Comparison of ENCODE assay signal across 30 cellular contexts in genomic region chr9:114209151-114209550, GRCh38.
"Had no signal": no experiment of that assay in that cellular context is flagged by ENCODE, and none has a peak within 500 bp of the region (broad histone marks: within the 10 kb centered on the region; RNA-seq: fewer than 3 reads in every experiment).

No MANE protein-coding gene starts in this region.

- H3K36me3 Mint-ChIP-seq: activated naive CD8-positive, alpha-beta T cell had no signal

- H3K27me3 Mint-ChIP-seq: activated CD4-positive, alpha-beta memory T cell treated with anti-CD3 and anti-CD28 coated beads, Interleukin-2, amount 10 ng/mL, durations not matched to agents 7 days and 5 days; activated CD4-positive, alpha-beta T cell treated with anti-CD3 and anti-CD28 coated beads for 36 hours; activated CD4-positive, alpha-beta T cell treated with anti-CD3 and anti-CD28 coated beads, Interleukin-2, amount 10 ng/mL, durations not matched to agents 7 days and 5 days; activated naive CD8-positive, alpha-beta T cell; activated T-helper 17 cell treated with anti-CD3 and anti-CD28 coated beads, Interleukin-2, amount 50 U/mL, for 72 hours; dendritic cell treated with granulocyte-macrophage colony-stimulating factor and Interleukin-4, amounts not matched to agents 40 ng/mL and 50 ng/mL, for 4 days had no signal

- ATAC-seq: activated CD4-positive, alpha-beta T cell treated with anti-CD3 and anti-CD28 coated beads for 36 hours; activated T-cell treated with anti-CD3 and anti-CD28 coated beads, Interleukin-2, amount 50 U/mL, for 4 hours; activated T-helper 17 cell treated with anti-CD3 and anti-CD28 coated beads, Interleukin-2, amount 50 U/mL, for 72 hours; esophagus mucosa had no signal

- H3K4me3 Mint-ChIP-seq: activated CD4-positive, alpha-beta memory T cell treated with anti-CD3 and anti-CD28 coated beads, Interleukin-2, amount 10 ng/mL, durations not matched to agents 7 days and 5 days; activated CD4-positive, alpha-beta T cell treated with anti-CD3 and anti-CD28 coated beads for 36 hours; activated CD4-positive, alpha-beta T cell treated with anti-CD3 and anti-CD28 coated beads, Interleukin-2, amount 10 ng/mL, durations not matched to agents 7 days and 5 days; activated naive CD8-positive, alpha-beta T cell; activated T-cell treated with anti-CD3 and anti-CD28 coated beads, Interleukin-2, amount 50 U/mL, for 4 hours; activated T-helper 17 cell treated with anti-CD3 and anti-CD28 coated beads, Interleukin-2, amount 50 U/mL, for 72 hours; central memory CD8-positive, alpha-beta T cell; dendritic cell treated with granulocyte-macrophage colony-stimulating factor and Interleukin-4, amounts not matched to agents 40 ng/mL and 50 ng/mL, for 4 days; endodermal cell had no signal

- DNase-seq: activated CD4-positive, alpha-beta memory T cell treated with anti-CD3 and anti-CD28 coated beads, Interleukin-2, amount 10 ng/mL, durations not matched to agents 7 days and 5 days; activated CD4-positive, alpha-beta T cell treated with anti-CD3 and anti-CD28 coated beads for 36 hours; activated CD4-positive, alpha-beta T cell treated with anti-CD3 and anti-CD28 coated beads, Interleukin-2, amount 10 ng/mL, durations not matched to agents 7 days and 5 days; activated CD4-positive, alpha-beta T cell treated with anti-CD3 and anti-CD28 coated beads, Interleukin-2, amount 50 U/mL, for 4 hours; activated CD4-positive, CD25-positive, alpha-beta regulatory T cell; activated CD4-positive, CD25-positive, alpha-beta regulatory T cell treated with anti-CD3 and anti-CD28 coated beads, Interleukin-2, amount 50 U/mL, for 72 hours; activated CD8-positive, alpha-beta memory T cell treated with anti-CD3 and anti-CD28 coated beads, Interleukin-2, amount 50 U/mL, for 48 hours; activated effector memory CD4-positive, alpha-beta T cell treated with Interleukin-2 at 50 U/mL for 16 hours; activated gamma-delta T cell treated with Interleukin-2 at 50 U/mL for 16 hours; activated naive CD4-positive, alpha-beta T cell treated with anti-CD3 and anti-CD28 coated beads, Interleukin-2, amount 50 U/mL, for 16 hours; activated naive CD4-positive, alpha-beta T cell treated with Interleukin-2 at 50 U/mL for 16 hours; activated T-cell treated with anti-CD3 and anti-CD28 coated beads for 4 hours; activated T-cell treated with anti-CD3 and anti-CD28 coated beads, Interleukin-2, amount 50 U/mL, for 4 hours; amniotic stem cell; anterior cingulate cortex; brain microvascular endothelial cell; dorsolateral prefrontal cortex; effector memory CD4-positive, alpha-beta T cell; endodermal cell; foreskin fibroblast; T-helper 2 cell had no signal

- H3K9me3 Mint-ChIP-seq: activated CD4-positive, alpha-beta memory T cell treated with anti-CD3 and anti-CD28 coated beads, Interleukin-2, amount 10 ng/mL, durations not matched to agents 7 days and 5 days; activated CD4-positive, alpha-beta T cell treated with anti-CD3 and anti-CD28 coated beads, Interleukin-2, amount 10 ng/mL, durations not matched to agents 7 days and 5 days; activated T-cell treated with anti-CD3 and anti-CD28 coated beads, Interleukin-2, amount 50 U/mL, for 4 hours; activated T-helper 17 cell treated with anti-CD3 and anti-CD28 coated beads, Interleukin-2, amount 50 U/mL, for 72 hours; central memory CD8-positive, alpha-beta T cell; dendritic cell treated with granulocyte-macrophage colony-stimulating factor and Interleukin-4, amounts not matched to agents 40 ng/mL and 50 ng/mL, for 4 days; endodermal cell had no signal

- H3K4me1 Mint-ChIP-seq: activated CD4-positive, alpha-beta memory T cell treated with anti-CD3 and anti-CD28 coated beads, Interleukin-2, amount 10 ng/mL, durations not matched to agents 7 days and 5 days; activated CD4-positive, alpha-beta T cell treated with anti-CD3 and anti-CD28 coated beads for 36 hours; activated CD4-positive, alpha-beta T cell treated with anti-CD3 and anti-CD28 coated beads, Interleukin-2, amount 10 ng/mL, durations not matched to agents 7 days and 5 days; activated T-helper 17 cell treated with anti-CD3 and anti-CD28 coated beads, Interleukin-2, amount 50 U/mL, for 72 hours; central memory CD8-positive, alpha-beta T cell had no signal

- FAIRE-seq: astrocyte, bronchial epithelial cell, frontal cortex had no signal

- H3K27ac Mint-ChIP-seq: activated CD4-positive, alpha-beta memory T cell treated with anti-CD3 and anti-CD28 coated beads, Interleukin-2, amount 10 ng/mL, durations not matched to agents 7 days and 5 days; activated CD4-positive, alpha-beta T cell treated with anti-CD3 and anti-CD28 coated beads for 36 hours; activated CD4-positive, alpha-beta T cell treated with anti-CD3 and anti-CD28 coated beads, Interleukin-2, amount 10 ng/mL, durations not matched to agents 7 days and 5 days; activated naive CD8-positive, alpha-beta T cell; activated T-helper 17 cell treated with anti-CD3 and anti-CD28 coated beads, Interleukin-2, amount 50 U/mL, for 72 hours; dendritic cell treated with granulocyte-macrophage colony-stimulating factor and Interleukin-4, amounts not matched to agents 40 ng/mL and 50 ng/mL, for 4 days; endodermal cell had no signal

- H3K4me3 ChIP-seq: coronary artery, dorsolateral prefrontal cortex had no signal

- H3K27ac ChIP-seq: brain microvascular endothelial cell, coronary artery, dorsolateral prefrontal cortex had no signal

- H3K27me3 ChIP-seq: brain microvascular endothelial cell, dorsolateral prefrontal cortex had no signal
